19 cellular contexts compared by ENCODE assay signal in the genomic region with DNA sequence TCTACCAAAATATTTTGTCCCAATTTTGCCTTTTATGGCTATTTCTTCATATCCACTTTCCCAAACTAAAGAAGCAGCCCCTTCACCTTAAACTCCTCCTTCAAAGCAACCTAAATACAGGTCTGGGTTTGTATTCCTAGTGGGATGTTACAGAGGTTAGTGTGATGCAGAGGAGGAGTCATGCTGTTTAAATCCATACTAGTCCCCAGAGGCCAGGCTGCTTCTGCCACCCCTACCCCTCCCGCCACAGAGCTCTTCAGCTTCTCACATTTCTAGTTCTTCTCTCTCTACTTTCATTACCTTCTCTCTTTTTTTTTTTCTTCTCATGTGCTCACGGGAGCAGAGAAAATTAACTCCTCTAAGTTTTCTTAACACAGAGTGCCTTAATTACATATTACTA. TPM values are rescaled to one million over a fixed set of nuclear protein-coding genes. Genes with fewer than 3 reads are reported as not detected.
DNase-seq lines count a peak whose midpoint lies in the region; ATAC-seq, FAIRE-seq and TF ChIP-seq lines count a peak whose summit lies in the region.
"Had no signal": no experiment of that assay in that cellular context is flagged by ENCODE, and none has a peak within 500 bp of the region (broad histone marks: within the 10 kb centered on the region; RNA-seq: fewer than 3 reads in every experiment).

No MANE protein-coding gene starts in this region.

- no peak for TF ChIP-seq POLR2A in GM12891 (IDR thresholded peaks at IDR 0.05; ENCODE audit: low read depth, low read length)

- H3K36me3 Mint-ChIP-seq in T-helper 1 cell treated with Interleukin-12 subunit alpha and Interleukin-12 subunit beta and Interleukin-4 antibody, amounts not matched to agents 30 μg/mL and 1 μg/mL, for 36 hours (ENCODE audit: low read depth): no peaks in the 10 kb centered on the region
- no peaks in the 10 kb centered on the region for H3K36me3 Mint-ChIP-seq in memory B cell

- H2AFZ ChIP-seq in SU-DHL-6 (ENCODE audit: low read depth, low read length, severe bottlenecking): no peak overlapping the region

- no peaks in the 10 kb centered on the region for H4K20me1 ChIP-seq in SU-DHL-6 (ENCODE audit: low read depth, low read length)

- intact Hi-C loops in Right ventricle myocardium superior (cut with DNase I): no loop called here

- peak overlapping the region; percentile 8 for H3K4me3 ChIP-seq in SU-DHL-6 (ENCODE audit: insufficient read depth, low read length, poor library complexity, severe bottlenecking)
- H3K4me3 ChIP-seq: cardiac muscle cell, lung, right atrium auricular region had no signal

- no peaks in the 10 kb centered on the region for H3K27me3 Mint-ChIP-seq in T-helper 1 cell treated with Interleukin-12 subunit alpha and Interleukin-12 subunit beta and Interleukin-4 antibody, amounts not matched to agents 30 μg/mL and 1 μg/mL, for 36 hours (ENCODE audit: low read depth)
- H3K27me3 Mint-ChIP-seq in memory B cell: no peaks in the 10 kb centered on the region
- H3K27me3 Mint-ChIP-seq: effector memory CD8-positive, alpha-beta T cell had no signal

- no peaks in the 10 kb centered on the region for H3K9me3 ChIP-seq in SU-DHL-6 (ENCODE audit: insufficient read depth, low read length)
- H3K9me3 ChIP-seq: right atrium auricular region had no signal

- no peaks in the 10 kb centered on the region for H3K9me2 ChIP-seq in SU-DHL-6 (replicated peaks; ENCODE audit: insufficient read depth, low read length)

- H3K4me1 Mint-ChIP-seq in T-helper 1 cell treated with Interleukin-12 subunit alpha and Interleukin-12 subunit beta and Interleukin-4 antibody, amounts not matched to agents 30 μg/mL and 1 μg/mL, for 36 hours (ENCODE audit: low read depth): peaks cover 29% of the 10 kb centered on the region
- H3K4me1 Mint-ChIP-seq in memory B cell: peaks cover 27% of the 10 kb centered on the region

- H3K4me2 ChIP-seq in SU-DHL-6 (ENCODE audit: low read depth, low read length, poor library complexity, severe bottlenecking): peak overlapping the region; percentile 70

- no peak for TF ChIP-seq CTCF in SU-DHL-6 (IDR thresholded peaks at IDR 0.05; ENCODE audit: insufficient read depth, low read length, poor library complexity, severe bottlenecking)

- H3K27me3 ChIP-seq in SU-DHL-6 (ENCODE audit: low read length): no peaks in the 10 kb centered on the region
- H3K27me3 ChIP-seq: right atrium auricular region had no signal

- peak overlapping the region; percentile 93 for H3K27ac ChIP-seq in SU-DHL-6 (ENCODE audit: low read depth, low read length)
- H3K27ac ChIP-seq: cardiac muscle cell, right atrium auricular region had no signal

- H3K4me3 Mint-ChIP-seq in T-helper 1 cell treated with Interleukin-12 subunit alpha and Interleukin-12 subunit beta and Interleukin-4 antibody, amounts not matched to agents 30 μg/mL and 1 μg/mL, for 36 hours: no peak overlapping the region
- peak overlapping the region; percentile 72 for H3K4me3 Mint-ChIP-seq in memory B cell
- H3K4me3 Mint-ChIP-seq: effector memory CD8-positive, alpha-beta T cell had no signal

- FAIRE-seq in GM12891 (lab: Jason Lieb, UNC): peak; percentile 20
- FAIRE-seq: RCC 7860 had no signal

- H3K79me2 ChIP-seq in SU-DHL-6 (ENCODE audit: insufficient read depth, low read length): no peaks in the 10 kb centered on the region

- ATAC-seq in memory B cell (ENCODE audit: low read depth): peak; percentile 43
- ATAC-seq in HG02852 (IDR thresholded peaks at IDR 0.05; ENCODE audit: unreplicated experiment): no peak
- ATAC-seq in Right ventricle myocardium superior (ENCODE audit: poor library complexity): no peak
- ATAC-seq: effector memory CD8-positive, alpha-beta T cell had no signal

- H3K27ac Mint-ChIP-seq in T-helper 1 cell treated with Interleukin-12 subunit alpha and Interleukin-12 subunit beta and Interleukin-4 antibody, amounts not matched to agents 30 μg/mL and 1 μg/mL, for 36 hours: peak overlapping the region; percentile 64
- no peak overlapping the region for H3K27ac Mint-ChIP-seq in memory B cell

- DNase-seq in T-helper 1 cell: no peak
- DNase-seq in GM12891 (ENCODE audit: insufficient read length, low spot score): no peak
- no peak for DNase-seq in memory B cell (ENCODE audit: low spot score in 2 of 2)
- no peak for DNase-seq in Right ventricle myocardium superior
- DNase-seq in NCI-H2196 treated with DMSO at 0.1 percent for 48 hours (lab: John Stamatoyannopoulos, UW; ENCODE audit: unreplicated experiment): no peak
- DNase-seq: activated CD4-positive, alpha-beta T cell treated with anti-CD3 and anti-CD28 coated beads for 4 hours; effector memory CD8-positive, alpha-beta T cell; KBM-7; NCI-H1092 treated with DMSO at 0.1 percent for 48 hours; NCI-H446 treated with DMSO at 0.1 percent for 48 hours; stimulated activated CD4-positive, alpha-beta T cell treated with anti-CD3 and anti-CD28 coated beads, Interleukin-4, amount 100 ng/mL, for 1 hour had no signal

- H3K9ac ChIP-seq in SU-DHL-6 (ENCODE audit: low read length): peak overlapping the region; percentile 48

- H3K36me3 ChIP-seq in SU-DHL-6 (ENCODE audit: low read length): no peaks in the 10 kb centered on the region
- H3K36me3 ChIP-seq: cardiac muscle cell, right atrium auricular region had no signal

- peaks cover 29% of the 10 kb centered on the region for H3F3A ChIP-seq in SU-DHL-6 (ENCODE audit: insufficient read depth)

- H3K9me3 Mint-ChIP-seq in T-helper 1 cell treated with Interleukin-12 subunit alpha and Interleukin-12 subunit beta and Interleukin-4 antibody, amounts not matched to agents 30 μg/mL and 1 μg/mL, for 36 hours: no peaks in the 10 kb centered on the region
- no peaks in the 10 kb centered on the region for H3K9me3 Mint-ChIP-seq in memory B cell
- H3K9me3 Mint-ChIP-seq: effector memory CD8-positive, alpha-beta T cell had no signal

TF ChIP-seq in GM12891, 5 proteins besides CTCF, POLR2A, EP300 and RAD21:
- TF ChIP-seq POU2F2 (IDR thresholded peaks at IDR 0.05; ENCODE audit: low read depth, low read length) (no peak), SPI1 (IDR thresholded peaks at IDR 0.05; ENCODE audit: low read depth, low read length) (no peak), TAF1 (IDR thresholded peaks at IDR 0.05; ENCODE audit: low read depth, low read length) (no peak), PAX5 (IDR thresholded peaks at IDR 0.05; ENCODE audit: insufficient read depth, low read length, severe bottlenecking) (no peak), POLR2AphosphoS5 (IDR thresholded peaks at IDR 0.05; ENCODE audit: low read depth, low read length) (no peak)

RNA-seq across cellular contexts. Expression of gene SELL, which starts 29.3 kb away (rescaled TPM):
- 10.6 TPM for polyA plus RNA-seq in GM12891 (2012; ENCODE audit: low read depth, missing spikeins)
- 0.89 TPM for total RNA-seq in Right ventricle myocardium superior
- total RNA-seq: cardiac muscle cell had no signal
- polyA plus RNA-seq: cardiac muscle cell had no signal

RNA-seq across cellular contexts. Expression of gene SELE, which starts 51.8 kb away (rescaled TPM):
- not detected for polyA plus RNA-seq in GM12891 (2012; ENCODE audit: low read depth, missing spikeins)
- total RNA-seq in Right ventricle myocardium superior: 0.65 TPM
- total RNA-seq: cardiac muscle cell; T-helper 1 cell treated with Interleukin-12 subunit alpha and Interleukin-12 subunit beta and Interleukin-4 antibody, amounts not matched to agents 30 ng/mL and 1 ng/mL, for 36 hours had no signal
- polyA plus RNA-seq: cardiac muscle cell had no signal

RNA-seq across cellular contexts. Expression of gene SELP, which starts 52.2 kb away (rescaled TPM):
- polyA plus RNA-seq in GM12891 (2012; ENCODE audit: low read depth, missing spikeins): 0.40 TPM
- 9.0 TPM for total RNA-seq in Right ventricle myocardium superior
- total RNA-seq: cardiac muscle cell had no signal
- polyA plus RNA-seq: cardiac muscle cell had no signal
